ENCODE assay signal across 10 cellular contexts in genomic region chr20:50138120-50138478, GRCh38. TPM values are rescaled to one million over a fixed set of nuclear protein-coding genes. Genes with fewer than 3 reads are reported as not detected.
DNase-seq lines count a peak whose midpoint lies in the region; ATAC-seq and TF ChIP-seq lines count a peak whose summit lies in the region.
"Had no signal": no experiment of that assay in that cellular context is flagged by ENCODE, and none has a peak within 500 bp of the region (broad histone marks: within the 10 kb centered on the region; RNA-seq: fewer than 3 reads in every experiment).

No MANE protein-coding gene starts in this region.

- no peaks in the 10 kb centered on the region for H3K27me3 ChIP-seq in transverse colon

- in situ Hi-C loops in transverse colon (cut with MboI; ENCODE audit: low pct_ligation_motif_present in 1 of 4, low pct_unique_long_range_greater_than_20kb in 1 of 4, low sequenced_read_pairs in 3 of 4): no loop called here

- TF ChIP-seq CTCF in activated CD8-positive, alpha-beta T cell treated with anti-CD3 and anti-CD28 coated beads for 36 hours (IDR thresholded peaks at IDR 0.05): no peak
- no peak for TF ChIP-seq CTCF in transverse colon (IDR thresholded peaks at IDR 0.05)

- intact Hi-C loops in activated CD8-positive, alpha-beta T cell treated with anti-CD3 and anti-CD28 coated beads for 36 hours (cut with micrococcal nuclease): no loop called here
- intact Hi-C loops in transverse colon (cut with DNase I; ENCODE audit: low total_unique reads): no loop called here

- peaks cover 32% of the 10 kb centered on the region for H3K36me3 Mint-ChIP-seq in activated CD8-positive, alpha-beta T cell treated with anti-CD3 and anti-CD28 coated beads for 36 hours (ENCODE audit: low read depth)
- peaks cover 41% of the 10 kb centered on the region for H3K36me3 Mint-ChIP-seq in activated CD8-positive, alpha-beta T cell treated with anti-CD3 and anti-CD28 coated beads, Interleukin-2, amount 10 ng/mL, durations not matched to agents 7 days and 5 days (ENCODE audit: low read depth)

- CTCF ChIA-PET in activated CD8-positive, alpha-beta T cell treated with anti-CD3 and anti-CD28 coated beads for 36 hours (lab: Charles Lee): interaction anchor here (1.2 kb wide), 1 partner anchor 15 kb away, joined by 3 read pairs; no protein-coding TSS in a partner anchor
- CTCF ChIA-PET in activated CD8-positive, alpha-beta T cell treated with anti-CD3 and anti-CD28 coated beads, Interleukin-2, amount 10 ng/mL, durations not matched to agents 7 days and 5 days (lab: Charles Lee): interaction anchor here (1.4 kb wide), 1 partner anchor 17 kb away, joined by 4 read pairs; no protein-coding TSS in a partner anchor

- H3K4me3 ChIP-seq in mesodermal cell (ENCODE audit: extremely low read depth, insufficient read depth, low read length, poor library complexity, severe bottlenecking): no peak overlapping the region
- H3K4me3 ChIP-seq in transverse colon: no peak overlapping the region

- H3K36me3 ChIP-seq in mesodermal cell (ENCODE audit: control insufficient read depth, insufficient read depth, low read length) (peaks cover 84% of the 10 kb centered on the region), transverse colon (no peaks in the 10 kb centered on the region)

- H3K4me1 Mint-ChIP-seq in activated CD8-positive, alpha-beta T cell treated with anti-CD3 and anti-CD28 coated beads for 36 hours (ENCODE audit: low read depth): peaks cover 29% of the 10 kb centered on the region
- H3K4me1 Mint-ChIP-seq in activated CD8-positive, alpha-beta T cell treated with anti-CD3 and anti-CD28 coated beads, Interleukin-2, amount 10 ng/mL, durations not matched to agents 7 days and 5 days (ENCODE audit: low read depth): peaks cover 12% of the 10 kb centered on the region

- POLR2A ChIA-PET in activated CD8-positive, alpha-beta T cell treated with anti-CD3 and anti-CD28 coated beads for 36 hours (lab: Charles Lee): no interaction called here
- POLR2A ChIA-PET in activated CD8-positive, alpha-beta T cell treated with anti-CD3 and anti-CD28 coated beads, Interleukin-2, amount 10 ng/mL, durations not matched to agents 7 days and 5 days (lab: Charles Lee): no interaction called here

- no peaks in the 10 kb centered on the region for H3K27me3 Mint-ChIP-seq in activated CD8-positive, alpha-beta T cell treated with anti-CD3 and anti-CD28 coated beads for 36 hours
- no peaks in the 10 kb centered on the region for H3K27me3 Mint-ChIP-seq in activated CD8-positive, alpha-beta T cell treated with anti-CD3 and anti-CD28 coated beads, Interleukin-2, amount 10 ng/mL, durations not matched to agents 7 days and 5 days (ENCODE audit: low read depth)

- DNase-seq in activated CD8-positive, alpha-beta T cell treated with anti-CD3 and anti-CD28 coated beads for 36 hours: no peak
- no peak for DNase-seq in activated CD8-positive, alpha-beta T cell treated with anti-CD3 and anti-CD28 coated beads, Interleukin-2, amount 10 ng/mL, durations not matched to agents 7 days and 5 days
- DNase-seq in epithelial cell of prostate (ENCODE audit: low read depth, low spot score) (no peak), transverse colon (no peak), NCI-H1105 treated with DMSO at 0.1 percent for 48 hours (lab: John Stamatoyannopoulos, UW) (no peak), LoVo (ENCODE audit: low spot score) (no peak)
- DNase-seq: DMS79 treated with DMSO at 0.1 percent for 48 hours, NCI-H2227 treated with DMSO at 0.1 percent for 48 hours had no signal

- whole genome bisulfite sequencing in mesodermal cell (ENCODE audit: insufficient coverage in 2 of 2), 2 experiments: 95 to 100% methylated on average over 2 to 5 of the region's 5 CpGs
- WGBS in transverse colon (ENCODE audit: low coverage in 1 of 2), 2 donors: 60 to 94% methylated on average over 1 to 5 of the region's 5 CpGs

- TF ChIP-seq EP300 in transverse colon (IDR thresholded peaks at IDR 0.05; ENCODE audit: low read depth): no peak

- H3K4me1 ChIP-seq in mesodermal cell (ENCODE audit: control insufficient read depth, insufficient read depth, low read length, poor library complexity, severe bottlenecking) (peaks cover 41% of the 10 kb centered on the region), transverse colon (peaks cover 0 to 29% (median 5%) of the 10 kb centered on the region in 4 donors)

- no peaks in the 10 kb centered on the region for H3K9me3 Mint-ChIP-seq in activated CD8-positive, alpha-beta T cell treated with anti-CD3 and anti-CD28 coated beads for 36 hours
- no peaks in the 10 kb centered on the region for H3K9me3 Mint-ChIP-seq in activated CD8-positive, alpha-beta T cell treated with anti-CD3 and anti-CD28 coated beads, Interleukin-2, amount 10 ng/mL, durations not matched to agents 7 days and 5 days (ENCODE audit: insufficient read depth)

- no peak overlapping the region for H3K4me3 Mint-ChIP-seq in activated CD8-positive, alpha-beta T cell treated with anti-CD3 and anti-CD28 coated beads for 36 hours
- no peak overlapping the region for H3K4me3 Mint-ChIP-seq in activated CD8-positive, alpha-beta T cell treated with anti-CD3 and anti-CD28 coated beads, Interleukin-2, amount 10 ng/mL, durations not matched to agents 7 days and 5 days

- peak overlapping the region; percentile 69 for H3K27ac ChIP-seq in epithelial cell of prostate
- H3K27ac ChIP-seq in mesodermal cell (ENCODE audit: low read depth, low read length, severe bottlenecking): peak overlapping the region; percentile 16
- H3K27ac ChIP-seq in transverse colon: peak overlapping the region; percentile 29 to 57 (median 44)

- no peaks in the 10 kb centered on the region for H3K9me3 ChIP-seq in mesodermal cell (ENCODE audit: control insufficient read depth, low read length)
- no peaks in the 10 kb centered on the region for H3K9me3 ChIP-seq in transverse colon

- no peak for TF ChIP-seq POLR2A in transverse colon (IDR thresholded peaks at IDR 0.05)

- H3K27ac Mint-ChIP-seq in activated CD8-positive, alpha-beta T cell treated with anti-CD3 and anti-CD28 coated beads for 36 hours: peak overlapping the region; percentile 30
- H3K27ac Mint-ChIP-seq in activated CD8-positive, alpha-beta T cell treated with anti-CD3 and anti-CD28 coated beads, Interleukin-2, amount 10 ng/mL, durations not matched to agents 7 days and 5 days: no peak overlapping the region

- ATAC-seq in activated CD8-positive, alpha-beta T cell treated with anti-CD3 and anti-CD28 coated beads for 36 hours: no peak
- no peak for ATAC-seq in activated CD8-positive, alpha-beta T cell treated with anti-CD3 and anti-CD28 coated beads, Interleukin-2, amount 10 ng/mL, durations not matched to agents 7 days and 5 days
- no peak for ATAC-seq in HG03571 (IDR thresholded peaks at IDR 0.05; ENCODE audit: unreplicated experiment)

RNA-seq across cellular contexts. Expression of gene PEDS1, which starts 15.4 kb away (rescaled TPM):
- 10 to 100 TPM; 16.0 to 17.3 TPM for total RNA-seq in activated CD8-positive, alpha-beta T cell treated with anti-CD3 and anti-CD28 coated beads for 36 hours
- 10 to 100 TPM; 28.7 to 30.2 TPM for total RNA-seq in activated CD8-positive, alpha-beta T cell treated with anti-CD3 and anti-CD28 coated beads, Interleukin-2, amount 10 ng/mL, durations not matched to agents 7 days and 5 days
- polyA plus RNA-seq in mesodermal cell (2013, experiment 1 of 2): 40.5 TPM
- 35.7 TPM for polyA plus RNA-seq in mesodermal cell (2013, experiment 2 of 2)
- total RNA-seq in transverse colon: 10 to 100 TPM in 3 of 4 donors, 1 to 10 TPM in 1; 9.6 to 30.9 (median 23.2) TPM

RNA-seq across cellular contexts. Expression of gene UBE2V1, which starts 25.1 kb away (rescaled TPM):
- 100 to 1,000 TPM; 112 to 151 TPM for total RNA-seq in activated CD8-positive, alpha-beta T cell treated with anti-CD3 and anti-CD28 coated beads for 36 hours
- total RNA-seq in activated CD8-positive, alpha-beta T cell treated with anti-CD3 and anti-CD28 coated beads, Interleukin-2, amount 10 ng/mL, durations not matched to agents 7 days and 5 days: 100 to 1,000 TPM; 120 to 131 TPM
- 144 TPM for polyA plus RNA-seq in mesodermal cell (2013, experiment 1 of 2)
- 165 TPM for polyA plus RNA-seq in mesodermal cell (2013, experiment 2 of 2)
- total RNA-seq in transverse colon: 100 to 1,000 TPM in 1 of 4 donors, 10 to 100 TPM in 3; 23.7 to 104 (median 62.8) TPM

RNA-seq across cellular contexts. Expression of gene CEBPB, which starts 52.5 kb away (rescaled TPM):
- total RNA-seq in activated CD8-positive, alpha-beta T cell treated with anti-CD3 and anti-CD28 coated beads for 36 hours: 10 to 100 TPM; 27.2 to 28.4 TPM
- total RNA-seq in activated CD8-positive, alpha-beta T cell treated with anti-CD3 and anti-CD28 coated beads, Interleukin-2, amount 10 ng/mL, durations not matched to agents 7 days and 5 days: 10 to 100 TPM; 28.8 to 32.0 TPM
- 23.6 TPM for polyA plus RNA-seq in mesodermal cell (2013, experiment 1 of 2)
- polyA plus RNA-seq in mesodermal cell (2013, experiment 2 of 2): 19.7 TPM
- 10 to 100 TPM; 26.1 to 78.9 (median 57.1) TPM for total RNA-seq in transverse colon

Comparison
In these comparisons a context has a peak if more than half of its experiments do, and no peak if none do; other contexts are left out.
1. H3K27ac ChIP-seq: peak in every context shown above with its lines; median percentile 69 in epithelial cell of prostate; 44 in transverse colon; 16 in mesodermal cell.